Comparison of ENCODE assay signal across 16 cellular contexts in the genomic region with DNA sequence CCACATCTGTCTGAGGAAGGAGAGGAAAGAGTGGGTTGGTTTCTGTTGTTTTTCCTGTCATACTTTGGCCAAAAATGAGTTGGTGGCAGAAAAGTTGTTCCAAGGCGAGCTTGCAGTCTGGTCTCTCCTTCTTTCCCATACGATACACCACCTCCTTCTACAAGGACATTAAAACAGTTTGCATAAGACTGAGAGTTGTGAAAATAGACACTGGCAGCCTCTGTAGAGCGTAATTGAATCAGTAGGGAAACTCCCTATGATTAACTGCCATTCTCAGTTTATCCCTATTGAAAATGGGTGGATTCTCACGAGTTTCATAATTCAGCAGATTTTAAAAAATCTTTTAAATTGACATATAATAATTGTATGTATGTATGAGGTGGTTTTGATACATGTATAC. TPM values are rescaled to one million over a fixed set of nuclear protein-coding genes. Genes with fewer than 3 reads are reported as not detected.
DNase-seq lines count a peak whose midpoint lies in the region; ATAC-seq and TF ChIP-seq lines count a peak whose summit lies in the region.
"Had no signal": no experiment of that assay in that cellular context is flagged by ENCODE, and none has a peak within 500 bp of the region (broad histone marks: within the 10 kb centered on the region; RNA-seq: fewer than 3 reads in every experiment).

No MANE protein-coding gene starts in this region.

- CTCF ChIA-PET in activated CD4-positive, alpha-beta memory T cell treated with anti-CD3 and anti-CD28 coated beads for 36 hours (lab: Charles Lee): interaction anchor here (1.9 to 6.7 kb wide), 3 partner anchors 7 to 14 kb away, joined by 4 to 131 read pairs (median 83); a partner anchor contains a TSS
- CTCF ChIA-PET in activated CD4-positive, alpha-beta memory T cell treated with anti-CD3 and anti-CD28 coated beads, Interleukin-2, amount 10 ng/mL, durations not matched to agents 7 days and 5 days (lab: Charles Lee): interaction anchor here (9.4 kb wide), 1 partner anchor 10 kb away, joined by 232 read pairs; a partner anchor contains a TSS

- H3K4me3 ChIP-seq in ACC112 (ENCODE audit: low read depth, low read length) (no peak overlapping the region), fibroblast of mammary gland (ENCODE audit: control insufficient read depth, low read depth, low read length) (no peak overlapping the region)
- H3K4me3 ChIP-seq: BLaER1 treated with 17β-estradiol and CSF1 and Interleukin-3, amounts not matched to agents 10 nM and 100 nM; lung; ovary had no signal

- peak overlapping the region; percentile 44 for H3K4me3 Mint-ChIP-seq in activated CD4-positive, alpha-beta memory T cell treated with anti-CD3 and anti-CD28 coated beads for 36 hours
- H3K4me3 Mint-ChIP-seq in activated CD4-positive, alpha-beta memory T cell treated with anti-CD3 and anti-CD28 coated beads, Interleukin-2, amount 10 ng/mL, durations not matched to agents 7 days and 5 days: no peak overlapping the region
- H3K4me3 Mint-ChIP-seq in activated T-helper 2 cell treated with anti-CD3 and anti-CD28 coated beads, Interferon-gamma antibody, Interleukin-2, Interleukin-4, amounts not matched to agents 10 μg/mL and 5 μg/mL and 100 μg/mL, durations not matched to agents 14 hours and 24 hours and 36 hours (ENCODE audit: low read depth): peak overlapping the region; percentile 51
- H3K4me3 Mint-ChIP-seq: central memory CD8-positive, alpha-beta T cell had no signal

- intact Hi-C loops in activated CD4-positive, alpha-beta memory T cell treated with anti-CD3 and anti-CD28 coated beads for 36 hours (cut with micrococcal nuclease): loop anchor here (1.0 to 2.0 kb wide), 3 partner anchors 10 to 43 kb away; a partner anchor contains a TSS
- intact Hi-C loops in activated T-helper 2 cell treated with anti-CD3 and anti-CD28 coated beads, Interferon-gamma antibody, Interleukin-2, Interleukin-4, amounts not matched to agents 10 μg/mL and 5 μg/mL and 100 μg/mL, durations not matched to agents 14 hours and 24 hours and 36 hours (cut with micrococcal nuclease): loop anchor here (1.0 kb wide), 2 partner anchors 10 to 21 kb away; a partner anchor contains a TSS

- DNase-seq in activated CD4-positive, alpha-beta memory T cell treated with anti-CD3 and anti-CD28 coated beads for 36 hours: peak; percentile 27
- DNase-seq in activated CD4-positive, alpha-beta memory T cell treated with anti-CD3 and anti-CD28 coated beads, Interleukin-2, amount 10 ng/mL, durations not matched to agents 7 days and 5 days: no peak
- no peak for DNase-seq in activated T-helper 2 cell treated with anti-CD3 and anti-CD28 coated beads, Interferon-gamma antibody, Interleukin-2, Interleukin-4, amounts not matched to agents 10 μg/mL and 5 μg/mL and 100 μg/mL, durations not matched to agents 14 hours and 24 hours and 36 hours (ENCODE audit: low spot score)
- peak; percentile 23 for DNase-seq in fibroblast of mammary gland (ENCODE audit: low read depth)
- DNase-seq in NCI-H2227 (lab: John Stamatoyannopoulos, UW; ENCODE audit: unreplicated experiment): no peak
- no peak for DNase-seq in NCI-H2227 treated with DMSO at 0.1 percent for 48 hours (lab: John Stamatoyannopoulos, UW)
- DNase-seq: activated CD4-positive, alpha-beta T cell treated with anti-CD3 and anti-CD28 coated beads for 1 hour; EL; kidney; ovary had no signal

- no peak for ATAC-seq in GM18511 (IDR thresholded peaks at IDR 0.05; ENCODE audit: unreplicated experiment)
- ATAC-seq: right cardiac atrium had no signal

- peak overlapping the region; percentile 84 for H3K27ac Mint-ChIP-seq in activated CD4-positive, alpha-beta memory T cell treated with anti-CD3 and anti-CD28 coated beads for 36 hours
- no peak overlapping the region for H3K27ac Mint-ChIP-seq in activated CD4-positive, alpha-beta memory T cell treated with anti-CD3 and anti-CD28 coated beads, Interleukin-2, amount 10 ng/mL, durations not matched to agents 7 days and 5 days
- peak overlapping the region; percentile 68 for H3K27ac Mint-ChIP-seq in activated T-helper 2 cell treated with anti-CD3 and anti-CD28 coated beads, Interferon-gamma antibody, Interleukin-2, Interleukin-4, amounts not matched to agents 10 μg/mL and 5 μg/mL and 100 μg/mL, durations not matched to agents 14 hours and 24 hours and 36 hours

- no peak for TF ChIP-seq CTCF in fibroblast of mammary gland (conservative IDR thresholded peaks at IDR 0.05; ENCODE audit: control insufficient read depth, insufficient read depth, low read depth, low read length)

- POLR2A ChIA-PET in activated CD4-positive, alpha-beta memory T cell treated with anti-CD3 and anti-CD28 coated beads for 36 hours (lab: Charles Lee): interaction anchor here (1.0 to 7.0 kb wide), 3 partner anchors 10 to 454 kb away, joined by 3 to 107 read pairs (median 3); a partner anchor contains a TSS
- POLR2A ChIA-PET in activated CD4-positive, alpha-beta memory T cell treated with anti-CD3 and anti-CD28 coated beads, Interleukin-2, amount 10 ng/mL, durations not matched to agents 7 days and 5 days (lab: Charles Lee): interaction anchor here (0.8 to 7.6 kb wide), 3 partner anchors 11 to 867 kb away, joined by 3 to 71 read pairs (median 3); a partner anchor contains a TSS

- peaks cover 39% of the 10 kb centered on the region for H3K4me1 Mint-ChIP-seq in activated CD4-positive, alpha-beta memory T cell treated with anti-CD3 and anti-CD28 coated beads for 36 hours (ENCODE audit: low read depth)
- peaks cover 33% of the 10 kb centered on the region for H3K4me1 Mint-ChIP-seq in activated CD4-positive, alpha-beta memory T cell treated with anti-CD3 and anti-CD28 coated beads, Interleukin-2, amount 10 ng/mL, durations not matched to agents 7 days and 5 days
- peaks cover 38% of the 10 kb centered on the region for H3K4me1 Mint-ChIP-seq in activated T-helper 2 cell treated with anti-CD3 and anti-CD28 coated beads, Interferon-gamma antibody, Interleukin-2, Interleukin-4, amounts not matched to agents 10 μg/mL and 5 μg/mL and 100 μg/mL, durations not matched to agents 14 hours and 24 hours and 36 hours (ENCODE audit: low read depth)

- H3K27me3 Mint-ChIP-seq in activated CD4-positive, alpha-beta memory T cell treated with anti-CD3 and anti-CD28 coated beads for 36 hours: peaks cover 15% of the 10 kb centered on the region
- H3K27me3 Mint-ChIP-seq in activated CD4-positive, alpha-beta memory T cell treated with anti-CD3 and anti-CD28 coated beads, Interleukin-2, amount 10 ng/mL, durations not matched to agents 7 days and 5 days: peaks cover 7% of the 10 kb centered on the region
- H3K27me3 Mint-ChIP-seq in activated T-helper 2 cell treated with anti-CD3 and anti-CD28 coated beads, Interferon-gamma antibody, Interleukin-2, Interleukin-4, amounts not matched to agents 10 μg/mL and 5 μg/mL and 100 μg/mL, durations not matched to agents 14 hours and 24 hours and 36 hours (ENCODE audit: low read depth): peaks cover 5% of the 10 kb centered on the region
- H3K27me3 Mint-ChIP-seq: central memory CD8-positive, alpha-beta T cell had no signal

- no peaks in the 10 kb centered on the region for H3K27me3 ChIP-seq in ACC112 (ENCODE audit: insufficient read depth, low read length)
- H3K27me3 ChIP-seq: BLaER1 treated with 17β-estradiol and CSF1 and Interleukin-3, amounts not matched to agents 10 nM and 100 nM; ovary had no signal

- no peaks in the 10 kb centered on the region for H3K9me3 Mint-ChIP-seq in activated CD4-positive, alpha-beta memory T cell treated with anti-CD3 and anti-CD28 coated beads for 36 hours
- no peaks in the 10 kb centered on the region for H3K9me3 Mint-ChIP-seq in activated CD4-positive, alpha-beta memory T cell treated with anti-CD3 and anti-CD28 coated beads, Interleukin-2, amount 10 ng/mL, durations not matched to agents 7 days and 5 days
- no peaks in the 10 kb centered on the region for H3K9me3 Mint-ChIP-seq in activated T-helper 2 cell treated with anti-CD3 and anti-CD28 coated beads, Interferon-gamma antibody, Interleukin-2, Interleukin-4, amounts not matched to agents 10 μg/mL and 5 μg/mL and 100 μg/mL, durations not matched to agents 14 hours and 24 hours and 36 hours
- H3K9me3 Mint-ChIP-seq: central memory CD8-positive, alpha-beta T cell had no signal

- peaks cover 13% of the 10 kb centered on the region for H3K4me1 ChIP-seq in ACC112 (ENCODE audit: control insufficient read depth, insufficient read depth, low read length, unreplicated experiment)

- H3K36me3 Mint-ChIP-seq in activated CD4-positive, alpha-beta memory T cell treated with anti-CD3 and anti-CD28 coated beads for 36 hours: peaks cover 2% of the 10 kb centered on the region
- no peaks in the 10 kb centered on the region for H3K36me3 Mint-ChIP-seq in activated CD4-positive, alpha-beta memory T cell treated with anti-CD3 and anti-CD28 coated beads, Interleukin-2, amount 10 ng/mL, durations not matched to agents 7 days and 5 days (ENCODE audit: low read depth)
- peaks cover 4% of the 10 kb centered on the region for H3K36me3 Mint-ChIP-seq in activated T-helper 2 cell treated with anti-CD3 and anti-CD28 coated beads, Interferon-gamma antibody, Interleukin-2, Interleukin-4, amounts not matched to agents 10 μg/mL and 5 μg/mL and 100 μg/mL, durations not matched to agents 14 hours and 24 hours and 36 hours (ENCODE audit: low read depth)

- H2AFZ ChIP-seq in ACC112 (ENCODE audit: low read length, unreplicated experiment): peak overlapping the region; percentile 21

- peaks cover 13% of the 10 kb centered on the region for H3K79me2 ChIP-seq in ACC112 (ENCODE audit: control insufficient read depth, insufficient read depth, low read length, unreplicated experiment)

- no peaks in the 10 kb centered on the region for H3K36me3 ChIP-seq in ACC112 (ENCODE audit: insufficient read depth, low read length)
- H3K36me3 ChIP-seq: ovary had no signal

- H3K27ac ChIP-seq in ACC112 (ENCODE audit: low read depth, low read length): no peak overlapping the region
- H3K27ac ChIP-seq: BLaER1 treated with 17β-estradiol and CSF1 and Interleukin-3, amounts not matched to agents 10 nM and 100 nM; ovary had no signal

RNA-seq across cellular contexts. Expression of a gene that starts 3.7 kb away (rescaled TPM):
- total RNA-seq in activated CD4-positive, alpha-beta memory T cell treated with anti-CD3 and anti-CD28 coated beads for 36 hours: 10 to 100 TPM; 34.6 to 35.3 TPM
- 10 to 100 TPM; 24.7 to 26.5 TPM for total RNA-seq in activated CD4-positive, alpha-beta memory T cell treated with anti-CD3 and anti-CD28 coated beads, Interleukin-2, amount 10 ng/mL, durations not matched to agents 7 days and 5 days
- total RNA-seq in activated T-helper 2 cell treated with anti-CD3 and anti-CD28 coated beads, Interferon-gamma antibody, Interleukin-2, Interleukin-4, amounts not matched to agents 10 μg/mL and 5 μg/mL and 100 μg/mL, durations not matched to agents 14 hours and 24 hours and 36 hours: 52.8 and 53.6 TPM in 2 replicates

RNA-seq across cellular contexts. Expression of a gene that starts 10.0 kb away (rescaled TPM):
- total RNA-seq in activated CD4-positive, alpha-beta memory T cell treated with anti-CD3 and anti-CD28 coated beads for 36 hours: 1 to 10 TPM; 7.4 to 8.5 TPM
- 1 to 10 TPM; 4.3 TPM for total RNA-seq in activated CD4-positive, alpha-beta memory T cell treated with anti-CD3 and anti-CD28 coated beads, Interleukin-2, amount 10 ng/mL, durations not matched to agents 7 days and 5 days
- total RNA-seq in activated T-helper 2 cell treated with anti-CD3 and anti-CD28 coated beads, Interferon-gamma antibody, Interleukin-2, Interleukin-4, amounts not matched to agents 10 μg/mL and 5 μg/mL and 100 μg/mL, durations not matched to agents 14 hours and 24 hours and 36 hours: 6.9 and 7.0 TPM in 2 replicates

RNA-seq across cellular contexts. Expression of a gene that starts 42.5 kb away (rescaled TPM):
- total RNA-seq in activated CD4-positive, alpha-beta memory T cell treated with anti-CD3 and anti-CD28 coated beads for 36 hours: 1 to 10 TPM; 4.0 to 5.8 TPM
- 1 to 10 TPM; 6.2 to 7.1 TPM for total RNA-seq in activated CD4-positive, alpha-beta memory T cell treated with anti-CD3 and anti-CD28 coated beads, Interleukin-2, amount 10 ng/mL, durations not matched to agents 7 days and 5 days
- 9.3 and 9.4 TPM in 2 replicates for total RNA-seq in activated T-helper 2 cell treated with anti-CD3 and anti-CD28 coated beads, Interferon-gamma antibody, Interleukin-2, Interleukin-4, amounts not matched to agents 10 μg/mL and 5 μg/mL and 100 μg/mL, durations not matched to agents 14 hours and 24 hours and 36 hours

Comparison
In these comparisons a context has a peak if more than half of its experiments do, and no peak if none do; other contexts are left out.
1. DNase-seq: peak in activated CD4-positive, alpha-beta memory T cell treated with anti-CD3 and anti-CD28 coated beads for 36 hours (single experiment) and fibroblast of mammary gland (single experiment); none in activated CD4-positive, alpha-beta memory T cell treated with anti-CD3 and anti-CD28 coated beads, Interleukin-2, amount 10 ng/mL, durations not matched to agents 7 days and 5 days (single experiment), activated T-helper 2 cell treated with anti-CD3 and anti-CD28 coated beads, Interferon-gamma antibody, Interleukin-2, Interleukin-4, amounts not matched to agents 10 μg/mL and 5 μg/mL and 100 μg/mL, durations not matched to agents 14 hours and 24 hours and 36 hours (single experiment), NCI-H2227 (single experiment) and NCI-H2227 treated with DMSO at 0.1 percent for 48 hours (single experiment).